In genomic region chrX:47242321-47242720, GRCh38 we compare ENCODE assay signal across 9 cellular contexts.
"Had no signal": no experiment of that assay in that cellular context is flagged by ENCODE, and none has a peak within 500 bp of the region (broad histone marks: within the 10 kb centered on the region; RNA-seq: fewer than 3 reads in every experiment).

No MANE protein-coding gene starts in this region.

- H3K27ac Mint-ChIP-seq: HFFc6 had no signal

- ATAC-seq: HCT116, HepG2, K562 had no signal

- DNase-seq: GM23248, GOT3, H7, HFFc6 had no signal

- H3K9me3 Mint-ChIP-seq: HFFc6 had no signal

- FAIRE-seq: HepG2, K562 had no signal

- H3K27ac ChIP-seq: GM23248, HL-60 had no signal

- H3K4me3 ChIP-seq: GM23248, HAP-1, K562 had no signal

- H3K9me3 ChIP-seq: HAP-1 had no signal

- H3K4me1 ChIP-seq: HAP-1 had no signal

- H3K4me3 Mint-ChIP-seq: HFFc6 had no signal
